In the genomic region with DNA sequence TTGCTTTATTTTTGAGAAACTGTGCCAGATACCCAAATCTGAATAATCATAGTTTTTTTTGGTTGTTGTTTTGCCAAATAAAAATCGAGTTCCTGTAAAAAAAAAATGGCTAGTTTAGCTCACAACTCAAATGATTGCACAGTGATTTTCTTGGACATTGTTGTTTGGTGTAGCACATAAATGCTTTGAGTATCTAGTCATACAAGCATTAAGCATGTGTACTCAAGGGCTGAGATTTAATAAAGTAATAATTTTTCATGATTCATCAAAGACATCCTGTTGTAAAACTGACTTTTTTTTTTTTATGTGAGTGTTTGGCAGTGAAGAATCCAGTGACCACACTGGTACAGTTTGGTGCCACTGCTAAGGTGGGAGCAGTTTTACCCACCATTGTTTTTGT, we compare ENCODE assay signal across 18 cellular contexts.
"Had no signal": no experiment of that assay in that cellular context is flagged by ENCODE, and none has a peak within 500 bp of the region (broad histone marks: within the 10 kb centered on the region; RNA-seq: fewer than 3 reads in every experiment).

No MANE protein-coding gene starts in this region.

- H3K4me3 ChIP-seq: adrenal gland, gastrocnemius medialis, heart left ventricle, left lung, pancreas, spleen, thoracic aorta had no signal

- H3K27ac ChIP-seq: gastrocnemius medialis, left lung, pancreas, spleen had no signal

- ATAC-seq: activated CD8-positive, alpha-beta T cell treated with anti-CD3 and anti-CD28 coated beads for 36 hours; activated T-cell treated with anti-CD3 and anti-CD28 coated beads, Interleukin-2, amount 50 U/mL, for 4 hours; gastrocnemius medialis; heart left ventricle; left lung; naive thymus-derived CD4-positive, alpha-beta T cell; pancreas; stimulated activated naive CD8-positive, alpha-beta T cell treated with anti-CD3 and anti-CD28 coated beads, Interleukin-15, amount 100 ng/mL, for 72 hours; WTC11 had no signal

- FAIRE-seq: colon, islet of Langerhans, pancreas had no signal

- DNase-seq: activated CD4-positive, alpha-beta T cell treated with anti-CD3 and anti-CD28 coated beads for 48 hours; activated CD8-positive, alpha-beta T cell treated with anti-CD3 and anti-CD28 coated beads for 36 hours; activated effector memory CD4-positive, alpha-beta T cell treated with anti-CD3 and anti-CD28 coated beads, Interleukin-2, amount 50 U/mL, for 16 hours; activated T-cell treated with anti-CD3 and anti-CD28 coated beads, Interleukin-2, amount 50 U/mL, for 4 hours; adrenal gland; caudate nucleus; gastrocnemius medialis; heart left ventricle; left lung; naive thymus-derived CD4-positive, alpha-beta T cell; pancreas; spleen; stimulated activated naive CD8-positive, alpha-beta T cell treated with anti-CD3 and anti-CD28 coated beads, Interleukin-15, amount 100 ng/mL, for 72 hours; T-helper 2 cell had no signal

- H3K9me3 ChIP-seq: adrenal gland, gastrocnemius medialis, heart left ventricle, left lung, pancreas, thoracic aorta had no signal

- H3K27me3 ChIP-seq: adrenal gland, gastrocnemius medialis, heart left ventricle, left lung, pancreas, spleen had no signal

- H3K36me3 ChIP-seq: adrenal gland, gastrocnemius medialis, heart left ventricle, left lung, pancreas, spleen, thoracic aorta had no signal
